In genomic region chr2:216498418-216499413, GRCh38 we compare ENCODE assay signal across 1 cellular context.
A peak's percentile ranks its signal among the peaks of the same experiment; 100 is the strongest.
TF ChIP-seq lines count a peak whose summit lies in the region.

RPL37A (plus strand) TSS chr2:216498844; CDS start chr2:216498875, 31 bp downstream.

TF ChIP-seq in HepG2, 621 proteins besides CTCF, POLR2A, EP300 and RAD21 (continued from another document and continues in another):
- TF ChIP-seq ELK4 (CRISPR knock-in tag; IDR thresholded peaks at IDR 0.05; ENCODE audit: borderline replicate concordance), result no peak
- TF ChIP-seq ZSCAN31 (CRISPR knock-in tag; IDR thresholded peaks at IDR 0.05; ENCODE audit: low read depth), result peak; percentile 99
- TF ChIP-seq KAT2B (IDR thresholded peaks at IDR 0.05; ENCODE audit: borderline replicate concordance, low read depth, low read length), result no peak
- TF ChIP-seq ARID4A (CRISPR knock-in tag; IDR thresholded peaks at IDR 0.05; ENCODE audit: borderline replicate concordance), result peak; percentile 95
- no peak for TF ChIP-seq USF2 (IDR thresholded peaks at IDR 0.05; ENCODE audit: low read depth, low read length)
- no peak for TF ChIP-seq USF2 (CRISPR knock-in tag; IDR thresholded peaks at IDR 0.05; ENCODE audit: borderline replicate concordance)
- TF ChIP-seq MATR3 (CRISPR knock-in tag; IDR thresholded peaks at IDR 0.05), result no peak
- peak; percentile 84 for TF ChIP-seq TFE3 (CRISPR knock-in tag; IDR thresholded peaks at IDR 0.05)
- no peak; the same call in 1 of the 2 replicates for TF ChIP-seq ZNF83 (CRISPR knock-in tag; IDR thresholded peaks at IDR 0.05; ENCODE audit: borderline replicate concordance)
- peak; percentile 95 for TF ChIP-seq AFF4 (CRISPR knock-in tag; IDR thresholded peaks at IDR 0.05)
- peak; percentile 34; the same call in 1 of the 2 replicates for TF ChIP-seq ZBTB33 (CRISPR knock-in tag; IDR thresholded peaks at IDR 0.05)
- peak; percentile 80; the same call in 1 of the 2 replicates for TF ChIP-seq POGZ (CRISPR knock-in tag; IDR thresholded peaks at IDR 0.05)
- peak; percentile 48 for TF ChIP-seq ZNF18 (CRISPR knock-in tag; IDR thresholded peaks at IDR 0.05; ENCODE audit: insufficient replicate concordance)
- no peak for TF ChIP-seq EHMT2 (IDR thresholded peaks at IDR 0.05; ENCODE audit: borderline replicate concordance, low read depth, low read length)
- TF ChIP-seq ZNF773 (CRISPR knock-in tag; IDR thresholded peaks at IDR 0.05; ENCODE audit: borderline replicate concordance), result 0 out of 2 replicates have a peak, but pooled peaks have one; percentile 26
- peak; percentile 93; the same call in 1 of the 2 replicates for TF ChIP-seq ZSCAN29 (CRISPR knock-in tag; conservative IDR thresholded peaks at IDR 0.05)
- no peak for TF ChIP-seq PBX3 (CRISPR knock-in tag; IDR thresholded peaks at IDR 0.05; ENCODE audit: borderline replicate concordance)
- TF ChIP-seq ZNF546 (CRISPR knock-in tag; conservative IDR thresholded peaks at IDR 0.05), result 0 out of 2 replicates have a peak, but pooled peaks have one; percentile 21
- TF ChIP-seq ZNF382 (CRISPR knock-in tag; IDR thresholded peaks at IDR 0.05; ENCODE audit: borderline replicate concordance), result no peak
- 0 out of 2 replicates have a peak, but pooled peaks have one; percentile 25 for TF ChIP-seq PCBP1 (IDR thresholded peaks at IDR 0.05; ENCODE audit: borderline replicate concordance, low read depth, low read length)
- TF ChIP-seq RFX3 (CRISPR knock-in tag; IDR thresholded peaks at IDR 0.05), result no peak; the same call in 1 of the 2 replicates
- TF ChIP-seq ZNF615 (CRISPR knock-in tag; IDR thresholded peaks at IDR 0.05; ENCODE audit: borderline replicate concordance), result peak; percentile 28; the same call in 1 of the 2 replicates
- peak; percentile 90 for TF ChIP-seq GATAD1 (CRISPR knock-in tag; IDR thresholded peaks at IDR 0.05)
- TF ChIP-seq MYC (CRISPR knock-in tag; IDR thresholded peaks at IDR 0.05; ENCODE audit: borderline replicate concordance), result peak; percentile 100
- peak; percentile 69 for TF ChIP-seq GMEB1 (CRISPR knock-in tag; IDR thresholded peaks at IDR 0.05; ENCODE audit: borderline replicate concordance)
- peak in 1 of 2 experiments; percentile 26; a peak in 1 of 4 replicates for TF ChIP-seq NR2F1 (CRISPR knock-in tag; IDR thresholded peaks at IDR 0.05)
- peak; percentile 69; the same call in 1 of the 2 replicates for TF ChIP-seq ZSCAN30 (CRISPR knock-in tag; IDR thresholded peaks at IDR 0.05)
- no peak for TF ChIP-seq PBX2 (CRISPR knock-in tag; IDR thresholded peaks at IDR 0.05)
- peak; percentile 63 for TF ChIP-seq FOSL2 (CRISPR knock-in tag; IDR thresholded peaks at IDR 0.05)
